Comparison of ENCODE assay signal across 1 cellular context in genomic region chr15:83709813-83710212, GRCh38.
A peak's percentile ranks its signal among the peaks of the same experiment; 100 is the strongest.
TF ChIP-seq lines count a peak whose summit lies in the region.

No MANE protein-coding gene starts in this region.

TF ChIP-seq in HepG2, 621 proteins besides CTCF, POLR2A, EP300 and RAD21:
- TF ChIP-seq MAFF (IDR thresholded peaks at IDR 0.05; ENCODE audit: low read depth, low read length) = peak; percentile 78
- TF ChIP-seq RBM39 (IDR thresholded peaks at IDR 0.05; ENCODE audit: low read depth, low read length, poor library complexity, severe bottlenecking) = no peak
- peak in 1 of 2 experiments; percentile 88; a peak in 3 of 4 replicates for TF ChIP-seq MAFK (conservative IDR thresholded peaks at IDR 0.05 in 1 of 2, IDR thresholded peaks at IDR 0.05 in 1 of 2; ENCODE audit: low read length in 2 of 2)
- TF ChIP-seq HNF4G (IDR thresholded peaks at IDR 0.05; ENCODE audit: borderline replicate concordance, low read depth, low read length) = no peak
- no peak for TF ChIP-seq HNF4G (CRISPR knock-in tag; IDR thresholded peaks at IDR 0.05; ENCODE audit: borderline replicate concordance, low read depth)
- no peak for TF ChIP-seq HHEX (CRISPR knock-in tag; IDR thresholded peaks at IDR 0.05)
